19 cellular contexts compared by ENCODE assay signal in genomic region chr1:3248416-3249141, GRCh38.
"Had no signal": no experiment of that assay in that cellular context is flagged by ENCODE, and none has a peak within 500 bp of the region (broad histone marks: within the 10 kb centered on the region; RNA-seq: fewer than 3 reads in every experiment).

No MANE protein-coding gene starts in this region.

- H3K9me3 ChIP-seq: adrenal gland, gastroesophageal sphincter, heart right ventricle, thyroid gland had no signal

- H3K27ac ChIP-seq: adrenal gland, coronary artery, gastroesophageal sphincter, thyroid gland had no signal

- H3K9me3 Mint-ChIP-seq: activated B cell treated with CpG ODN at 0.5 μM for 24 hours; activated CD8-positive, alpha-beta T cell treated with anti-CD3 and anti-CD28 coated beads for 36 hours; activated naive CD4-positive, alpha-beta T cell treated with anti-CD3 and anti-CD28 coated beads, Interleukin-2, amount 50 U/mL, for 24 hours; activated T-cell treated with anti-CD3 and anti-CD28 coated beads, Interleukin-2, amount 50 U/mL, for 4 hours; naive thymus-derived CD4-positive, alpha-beta T cell; stimulated activated effector memory CD8-positive, alpha-beta T cell treated with anti-CD3 and anti-CD28 coated beads, Interleukin-12 subunit alpha, Interleukin-12 subunit beta, amount 100 ng/mL, for 72 hours had no signal

- H3K36me3 ChIP-seq: adrenal gland, gastroesophageal sphincter, heart right ventricle, thyroid gland had no signal

- H3K4me1 ChIP-seq: adrenal gland had no signal

- H3K27me3 ChIP-seq: thyroid gland had no signal

- H3K4me3 ChIP-seq: adrenal gland, coronary artery, gastroesophageal sphincter, thyroid gland had no signal

- H3K4me1 Mint-ChIP-seq: activated B cell treated with CpG ODN at 0.5 μM for 24 hours; activated naive CD4-positive, alpha-beta T cell treated with anti-CD3 and anti-CD28 coated beads, Interleukin-2, amount 50 U/mL, for 24 hours; naive thymus-derived CD4-positive, alpha-beta T cell; stimulated activated effector memory CD8-positive, alpha-beta T cell treated with anti-CD3 and anti-CD28 coated beads, Interleukin-12 subunit alpha, Interleukin-12 subunit beta, amount 100 ng/mL, for 72 hours had no signal

- ATAC-seq: activated CD8-positive, alpha-beta T cell treated with anti-CD3 and anti-CD28 coated beads for 36 hours; activated T-cell treated with anti-CD3 and anti-CD28 coated beads, Interleukin-2, amount 50 U/mL, for 4 hours; gastroesophageal sphincter; left lobe of liver; naive thymus-derived CD4-positive, alpha-beta T cell; stimulated activated effector memory CD8-positive, alpha-beta T cell treated with anti-CD3 and anti-CD28 coated beads, Interleukin-12 subunit alpha, Interleukin-12 subunit beta, amount 100 ng/mL, for 72 hours had no signal

- H3K27ac Mint-ChIP-seq: activated B cell treated with CpG ODN at 0.5 μM for 24 hours; activated CD8-positive, alpha-beta T cell treated with anti-CD3 and anti-CD28 coated beads for 36 hours; activated naive CD4-positive, alpha-beta T cell treated with anti-CD3 and anti-CD28 coated beads, Interleukin-2, amount 50 U/mL, for 24 hours; naive thymus-derived CD4-positive, alpha-beta T cell; stimulated activated effector memory CD8-positive, alpha-beta T cell treated with anti-CD3 and anti-CD28 coated beads, Interleukin-12 subunit alpha, Interleukin-12 subunit beta, amount 100 ng/mL, for 72 hours had no signal

- DNase-seq: activated B cell treated with CpG ODN at 0.5 μM for 24 hours; activated CD4-positive, alpha-beta T cell treated with anti-CD3 and anti-CD28 coated beads for 48 hours; activated CD8-positive, alpha-beta T cell treated with anti-CD3 and anti-CD28 coated beads for 36 hours; activated effector memory CD4-positive, alpha-beta T cell treated with Interleukin-2 at 50 U/mL for 16 hours; activated T-cell treated with anti-CD3 and anti-CD28 coated beads, Interleukin-2, amount 50 U/mL, for 4 hours; adrenal gland; central memory CD4-positive, alpha-beta T cell; erythroblast; heart right ventricle; naive thymus-derived CD4-positive, alpha-beta T cell; stimulated activated CD4-positive, alpha-beta T cell treated with anti-CD3 and anti-CD28 coated beads, Interleukin-12 subunit alpha, Interleukin-12 subunit beta, amount 100 ng/mL, for 4 hours; stimulated activated CD4-positive, alpha-beta T cell treated with anti-CD3 and anti-CD28 coated beads, Interleukin-2, amount 100 ng/mL, for 24 hours; T-helper 2 cell; thyroid gland had no signal

- H3K36me3 Mint-ChIP-seq: activated naive CD4-positive, alpha-beta T cell treated with anti-CD3 and anti-CD28 coated beads, Interleukin-2, amount 50 U/mL, for 24 hours; naive thymus-derived CD4-positive, alpha-beta T cell; stimulated activated effector memory CD8-positive, alpha-beta T cell treated with anti-CD3 and anti-CD28 coated beads, Interleukin-12 subunit alpha, Interleukin-12 subunit beta, amount 100 ng/mL, for 72 hours had no signal

- H3K4me3 Mint-ChIP-seq: activated B cell treated with CpG ODN at 0.5 μM for 24 hours; activated CD8-positive, alpha-beta T cell treated with anti-CD3 and anti-CD28 coated beads for 36 hours; activated naive CD4-positive, alpha-beta T cell treated with anti-CD3 and anti-CD28 coated beads, Interleukin-2, amount 50 U/mL, for 24 hours; activated T-cell treated with anti-CD3 and anti-CD28 coated beads, Interleukin-2, amount 50 U/mL, for 4 hours; naive thymus-derived CD4-positive, alpha-beta T cell; stimulated activated effector memory CD8-positive, alpha-beta T cell treated with anti-CD3 and anti-CD28 coated beads, Interleukin-12 subunit alpha, Interleukin-12 subunit beta, amount 100 ng/mL, for 72 hours had no signal
